Comparison of ENCODE assay signal across 1 cellular context in genomic region chr1:93681549-93682412, GRCh38.
A peak's percentile ranks its signal among the peaks of the same experiment; 100 is the strongest.
TF ChIP-seq lines count a peak whose summit lies in the region.

Gene BCAR3 (minus strand): TSS chr1:93681837. CDS start chr1:93674930, 6,907 bp downstream.

TF ChIP-seq in K562, 482 proteins besides CTCF, POLR2A, EP300 and RAD21 (continued from another document and continues in another):
- TF ChIP-seq, protein P1, sequence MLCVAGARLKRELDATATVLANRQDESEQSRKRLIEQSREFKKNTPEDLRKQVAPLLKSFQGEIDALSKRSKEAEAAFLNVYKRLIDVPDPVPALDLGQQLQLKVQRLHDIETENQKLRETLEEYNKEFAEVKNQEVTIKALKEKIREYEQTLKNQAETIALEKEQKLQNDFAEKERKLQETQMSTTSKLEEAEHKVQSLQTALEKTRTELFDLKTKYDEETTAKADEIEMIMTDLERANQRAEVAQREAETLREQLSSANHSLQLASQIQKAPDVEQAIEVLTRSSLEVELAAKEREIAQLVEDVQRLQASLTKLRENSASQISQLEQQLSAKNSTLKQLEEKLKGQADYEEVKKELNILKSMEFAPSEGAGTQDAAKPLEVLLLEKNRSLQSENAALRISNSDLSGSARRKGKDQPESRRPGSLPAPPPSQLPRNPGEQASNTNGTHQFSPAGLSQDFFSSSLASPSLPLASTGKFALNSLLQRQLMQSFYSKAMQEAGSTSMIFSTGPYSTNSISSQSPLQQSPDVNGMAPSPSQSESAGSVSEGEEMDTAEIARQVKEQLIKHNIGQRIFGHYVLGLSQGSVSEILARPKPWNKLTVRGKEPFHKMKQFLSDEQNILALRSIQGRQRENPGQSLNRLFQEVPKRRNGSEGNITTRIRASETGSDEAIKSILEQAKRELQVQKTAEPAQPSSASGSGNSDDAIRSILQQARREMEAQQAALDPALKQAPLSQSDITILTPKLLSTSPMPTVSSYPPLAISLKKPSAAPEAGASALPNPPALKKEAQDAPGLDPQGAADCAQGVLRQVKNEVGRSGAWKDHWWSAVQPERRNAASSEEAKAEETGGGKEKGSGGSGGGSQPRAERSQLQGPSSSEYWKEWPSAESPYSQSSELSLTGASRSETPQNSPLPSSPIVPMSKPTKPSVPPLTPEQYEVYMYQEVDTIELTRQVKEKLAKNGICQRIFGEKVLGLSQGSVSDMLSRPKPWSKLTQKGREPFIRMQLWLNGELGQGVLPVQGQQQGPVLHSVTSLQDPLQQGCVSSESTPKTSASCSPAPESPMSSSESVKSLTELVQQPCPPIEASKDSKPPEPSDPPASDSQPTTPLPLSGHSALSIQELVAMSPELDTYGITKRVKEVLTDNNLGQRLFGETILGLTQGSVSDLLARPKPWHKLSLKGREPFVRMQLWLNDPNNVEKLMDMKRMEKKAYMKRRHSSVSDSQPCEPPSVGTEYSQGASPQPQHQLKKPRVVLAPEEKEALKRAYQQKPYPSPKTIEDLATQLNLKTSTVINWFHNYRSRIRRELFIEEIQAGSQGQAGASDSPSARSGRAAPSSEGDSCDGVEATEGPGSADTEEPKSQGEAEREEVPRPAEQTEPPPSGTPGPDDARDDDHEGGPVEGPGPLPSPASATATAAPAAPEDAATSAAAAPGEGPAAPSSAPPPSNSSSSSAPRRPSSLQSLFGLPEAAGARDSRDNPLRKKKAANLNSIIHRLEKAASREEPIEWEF (CRISPR knock-in tag; IDR thresholded peaks at IDR 0.05) = no peak
- TF ChIP-seq ZNF232 (CRISPR knock-in tag; IDR thresholded peaks at IDR 0.05) (no peak), SMAD4 (CRISPR knock-in tag; conservative IDR thresholded peaks at IDR 0.05) (peak; percentile 56; the same call in 1 of the 2 replicates), SRSF1 (IDR thresholded peaks at IDR 0.05; ENCODE audit: low read depth, low read length) (no peak), MXI1 (IDR thresholded peaks at IDR 0.05; ENCODE audit: low read depth, low read length) (no peak), NRF1 (conservative IDR thresholded peaks at IDR 0.05 in 1 of 2, IDR thresholded peaks at IDR 0.05 in 1 of 2) (peak; percentile 34 to 59; a peak in 2 of 4 replicates), HMGN3 (IDR thresholded peaks at IDR 0.05; ENCODE audit: borderline replicate concordance, extremely low read depth, insufficient read length, low read depth, low read length) (peak; percentile 57), PCBP2 (IDR thresholded peaks at IDR 0.05; ENCODE audit: low read depth, low read length, poor library complexity, severe bottlenecking) (no peak), L3MBTL2 (IDR thresholded peaks at IDR 0.05) (peak; percentile 43; the same call in 1 of the 2 replicates), HEY1 (CRISPR knock-in tag; IDR thresholded peaks at IDR 0.05; ENCODE audit: borderline replicate concordance) (no peak), CEBPG (CRISPR knock-in tag; IDR thresholded peaks at IDR 0.05) (no peak), CEBPG (tag; conservative IDR thresholded peaks at IDR 0.05 in 1 of 2, IDR thresholded peaks at IDR 0.05 in 1 of 2) (no peak), ZFX (CRISPR knock-in tag; IDR thresholded peaks at IDR 0.05) (peak; percentile 33; the same call in 1 of the 2 replicates), HDAC8 (tag; IDR thresholded peaks at IDR 0.05) (no peak), NONO (IDR thresholded peaks at IDR 0.05; ENCODE audit: low read depth in 2 of 2, low read length in 1 of 2) (0 out of 4 replicates have a peak, but pooled peaks of 1 of the 2 experiments have one; percentile 33), UBTF (IDR thresholded peaks at IDR 0.05; ENCODE audit: borderline replicate concordance in 1 of 2, low read depth in 2 of 2, low read length in 2 of 2) (0 out of 4 replicates have a peak, but pooled peaks of 1 of the 2 experiments have one; percentile 55), CBX5 (IDR thresholded peaks at IDR 0.05; ENCODE audit: borderline replicate concordance, low read depth) (no peak), RB1 (IDR thresholded peaks at IDR 0.05; ENCODE audit: low read depth) (peak; percentile 67; the same call in 1 of the 2 replicates), DACH1 (IDR thresholded peaks at IDR 0.05; ENCODE audit: partially characterized antibody) (no peak), TCF7 (IDR thresholded peaks at IDR 0.05; ENCODE audit: borderline replicate concordance) (no peak), ZNF134 (CRISPR knock-in tag; conservative IDR thresholded peaks at IDR 0.05) (peak; percentile 69), FOXK1 (CRISPR knock-in tag; IDR thresholded peaks at IDR 0.05; ENCODE audit: borderline replicate concordance) (no peak), ZBTB17 (CRISPR knock-in tag; IDR thresholded peaks at IDR 0.05) (no peak), ZBTB1 (CRISPR knock-in tag; IDR thresholded peaks at IDR 0.05; ENCODE audit: borderline replicate concordance, low read depth) (peak; percentile 70; the same call in 1 of the 2 replicates), EZH2 (IDR thresholded peaks at IDR 0.05; ENCODE audit: borderline replicate concordance, low read depth, low read length) (0 out of 2 replicates have a peak, but pooled peaks have one; percentile 64), MYBL2 (IDR thresholded peaks at IDR 0.05; ENCODE audit: low read depth) (no peak), MYBL2 (CRISPR knock-in tag; IDR thresholded peaks at IDR 0.05; ENCODE audit: borderline replicate concordance) (no peak), RBM34 (IDR thresholded peaks at IDR 0.05; ENCODE audit: borderline replicate concordance, insufficient read depth, low read length) (no peak), MECOM (CRISPR knock-in tag; IDR thresholded peaks at IDR 0.05) (no peak), CTBP1 (IDR thresholded peaks at IDR 0.05; ENCODE audit: borderline replicate concordance) (peak; percentile 66; the same call in 1 of the 2 replicates), RAD51 (IDR thresholded peaks at IDR 0.05; ENCODE audit: borderline replicate concordance, low read depth) (no peak), MAZ (CRISPR knock-in tag; conservative IDR thresholded peaks at IDR 0.05 in 1 of 2, IDR thresholded peaks at IDR 0.05 in 1 of 2) (peak in 1 of 2 experiments; percentile 32; a peak in 1 of 4 replicates), E2F6 (IDR thresholded peaks at IDR 0.05; ENCODE audit: borderline replicate concordance in 1 of 2, extremely low read depth in 1 of 2, insufficient read depth in 1 of 2, insufficient read length in 1 of 2, low read depth in 1 of 2, low read length in 1 of 2, poor library complexity in 1 of 2, severe bottlenecking in 1 of 2) (peak in 1 of 2 experiments; percentile 72), RBM15 (IDR thresholded peaks at IDR 0.05; ENCODE audit: insufficient read depth, low read length) (no peak), KLF6 (CRISPR knock-in tag; IDR thresholded peaks at IDR 0.05; ENCODE audit: borderline replicate concordance) (no peak), NR1H2 (CRISPR knock-in tag; IDR thresholded peaks at IDR 0.05) (no peak)
- TF ChIP-seq, protein P2, sequence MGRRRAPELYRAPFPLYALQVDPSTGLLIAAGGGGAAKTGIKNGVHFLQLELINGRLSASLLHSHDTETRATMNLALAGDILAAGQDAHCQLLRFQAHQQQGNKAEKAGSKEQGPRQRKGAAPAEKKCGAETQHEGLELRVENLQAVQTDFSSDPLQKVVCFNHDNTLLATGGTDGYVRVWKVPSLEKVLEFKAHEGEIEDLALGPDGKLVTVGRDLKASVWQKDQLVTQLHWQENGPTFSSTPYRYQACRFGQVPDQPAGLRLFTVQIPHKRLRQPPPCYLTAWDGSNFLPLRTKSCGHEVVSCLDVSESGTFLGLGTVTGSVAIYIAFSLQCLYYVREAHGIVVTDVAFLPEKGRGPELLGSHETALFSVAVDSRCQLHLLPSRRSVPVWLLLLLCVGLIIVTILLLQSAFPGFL (CRISPR knock-in tag; IDR thresholded peaks at IDR 0.05) = no peak
- TF ChIP-seq, protein P3, sequence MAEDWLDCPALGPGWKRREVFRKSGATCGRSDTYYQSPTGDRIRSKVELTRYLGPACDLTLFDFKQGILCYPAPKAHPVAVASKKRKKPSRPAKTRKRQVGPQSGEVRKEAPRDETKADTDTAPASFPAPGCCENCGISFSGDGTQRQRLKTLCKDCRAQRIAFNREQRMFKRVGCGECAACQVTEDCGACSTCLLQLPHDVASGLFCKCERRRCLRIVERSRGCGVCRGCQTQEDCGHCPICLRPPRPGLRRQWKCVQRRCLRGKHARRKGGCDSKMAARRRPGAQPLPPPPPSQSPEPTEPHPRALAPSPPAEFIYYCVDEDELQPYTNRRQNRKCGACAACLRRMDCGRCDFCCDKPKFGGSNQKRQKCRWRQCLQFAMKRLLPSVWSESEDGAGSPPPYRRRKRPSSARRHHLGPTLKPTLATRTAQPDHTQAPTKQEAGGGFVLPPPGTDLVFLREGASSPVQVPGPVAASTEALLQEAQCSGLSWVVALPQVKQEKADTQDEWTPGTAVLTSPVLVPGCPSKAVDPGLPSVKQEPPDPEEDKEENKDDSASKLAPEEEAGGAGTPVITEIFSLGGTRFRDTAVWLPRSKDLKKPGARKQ (CRISPR knock-in tag; IDR thresholded peaks at IDR 0.05) = no peak
- TF ChIP-seq, protein P4, sequence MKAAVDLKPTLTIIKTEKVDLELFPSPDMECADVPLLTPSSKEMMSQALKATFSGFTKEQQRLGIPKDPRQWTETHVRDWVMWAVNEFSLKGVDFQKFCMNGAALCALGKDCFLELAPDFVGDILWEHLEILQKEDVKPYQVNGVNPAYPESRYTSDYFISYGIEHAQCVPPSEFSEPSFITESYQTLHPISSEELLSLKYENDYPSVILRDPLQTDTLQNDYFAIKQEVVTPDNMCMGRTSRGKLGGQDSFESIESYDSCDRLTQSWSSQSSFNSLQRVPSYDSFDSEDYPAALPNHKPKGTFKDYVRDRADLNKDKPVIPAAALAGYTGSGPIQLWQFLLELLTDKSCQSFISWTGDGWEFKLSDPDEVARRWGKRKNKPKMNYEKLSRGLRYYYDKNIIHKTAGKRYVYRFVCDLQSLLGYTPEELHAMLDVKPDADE (conservative IDR thresholded peaks at IDR 0.05; ENCODE audit: control insufficient read depth, low read depth, low read length) = no peak
